Comparison of ENCODE assay signal across 18 cellular contexts in genomic region chr2:37771600-37772088, GRCh38.
DNase-seq lines count a peak whose midpoint lies in the region; ATAC-seq and TF ChIP-seq lines count a peak whose summit lies in the region.
"Had no signal": no experiment of that assay in that cellular context is flagged by ENCODE, and none has a peak within 500 bp of the region (broad histone marks: within the 10 kb centered on the region; RNA-seq: fewer than 3 reads in every experiment).

No MANE protein-coding gene starts in this region.

- no peak overlapping the region for H3K4me3 Mint-ChIP-seq in osteocyte (ENCODE audit: unreplicated experiment)
- no peak overlapping the region for H3K4me3 Mint-ChIP-seq in stimulated activated naive B cell treated with anti-CD40 and anti-IgM and Interleukin-4, amounts not matched to agents 10 μg/mL and 1 μg/mL and 100 μg/mL, for 72 hours
- H3K4me3 Mint-ChIP-seq: activated CD4-positive, alpha-beta T cell treated with anti-CD3 and anti-CD28 coated beads, Interleukin-2, amount 10 ng/mL, durations not matched to agents 24 days and 14 days; activated T-cell treated with anti-CD3 and anti-CD28 coated beads, Interleukin-2, amount 50 U/mL, for 72 hours; GM23338; neural progenitor cell; T-helper 17 cell had no signal

- H4K20me1 ChIP-seq in PC-3 (ENCODE audit: low read length) (no peaks in the 10 kb centered on the region), Karpas-422 (ENCODE audit: insufficient read depth, low read depth, low read length) (no peaks in the 10 kb centered on the region)

- intact Hi-C loops in PC-3 (cut with micrococcal nuclease): no loop called here

- POLR2A ChIA-PET in PC-3 (lab: Charles Lee; ENCODE audit: unreplicated experiment): no interaction called here

- CTCF ChIA-PET in PC-3 (lab: Charles Lee): no interaction called here

- H2AFZ ChIP-seq in PC-3 (ENCODE audit: low read length): no peak overlapping the region
- H2AFZ ChIP-seq in Karpas-422 (ENCODE audit: low read length): no peak overlapping the region
- H2AFZ ChIP-seq: GM23338, neural progenitor cell had no signal

- H3K36me3 Mint-ChIP-seq in osteocyte (ENCODE audit: unreplicated experiment): no peaks in the 10 kb centered on the region
- peaks cover 0 to 7% of the 10 kb centered on the region in 2 donors for H3K36me3 Mint-ChIP-seq in stimulated activated naive B cell treated with anti-CD40 and anti-IgM and Interleukin-4, amounts not matched to agents 10 μg/mL and 1 μg/mL and 100 μg/mL, for 72 hours
- H3K36me3 Mint-ChIP-seq: neural progenitor cell had no signal

- no peaks in the 10 kb centered on the region for H3K36me3 ChIP-seq in PC-3 (ENCODE audit: low read depth, low read length)
- H3K36me3 ChIP-seq in Karpas-422 (ENCODE audit: insufficient read depth, low read length): no peaks in the 10 kb centered on the region
- H3K36me3 ChIP-seq: neural progenitor cell, tibial nerve had no signal

- H3K27me3 Mint-ChIP-seq in osteocyte (ENCODE audit: unreplicated experiment): no peaks in the 10 kb centered on the region
- H3K27me3 Mint-ChIP-seq in stimulated activated naive B cell treated with anti-CD40 and anti-IgM and Interleukin-4, amounts not matched to agents 10 μg/mL and 1 μg/mL and 100 μg/mL, for 72 hours: no peaks in the 10 kb centered on the region
- H3K27me3 Mint-ChIP-seq: activated CD4-positive, alpha-beta T cell treated with anti-CD3 and anti-CD28 coated beads, Interleukin-2, amount 10 ng/mL, durations not matched to agents 24 days and 14 days; T-helper 17 cell had no signal

- DNase-seq in AG09309 (ENCODE audit: low read depth) (peak; percentile 39), PC-3 (peak; percentile 30), fibroblast of mammary gland (ENCODE audit: low read depth) (peak; percentile 72), osteocyte (ENCODE audit: extremely low spot score, unreplicated experiment) (no peak), NCI-H2196 (lab: John Stamatoyannopoulos, UW; ENCODE audit: unreplicated experiment) (no peak), NCI-H1694 treated with DMSO at 0.1 percent for 48 hours (lab: John Stamatoyannopoulos, UW) (no peak), Karpas-422 (no peak)
- no peak for DNase-seq in stimulated activated naive B cell treated with anti-CD40 and anti-IgM and Interleukin-4, amounts not matched to agents 10 μg/mL and 1 μg/mL and 100 μg/mL, for 72 hours
- DNase-seq: activated CD4-positive, alpha-beta T cell treated with anti-CD3 and anti-CD28 coated beads, Interleukin-2, amount 10 ng/mL, durations not matched to agents 24 days and 14 days; activated T-cell treated with anti-CD3 and anti-CD28 coated beads, Interleukin-2, amount 50 U/mL, for 72 hours; AML-193; amniotic stem cell; NCI-H2171; T-helper 17 cell had no signal

- H3K4me3 ChIP-seq in AG09309 (ENCODE audit: control insufficient read depth, low read depth, low read length) (no peak overlapping the region), PC-3 (ENCODE audit: low read length) (no peak overlapping the region), fibroblast of mammary gland (ENCODE audit: control insufficient read depth, low read depth, low read length) (no peak overlapping the region), Karpas-422 (ENCODE audit: low read length) (no peak overlapping the region)
- H3K4me3 ChIP-seq: GM23338, neural progenitor cell, tibial nerve had no signal

- H3K79me2 ChIP-seq in PC-3 (ENCODE audit: low read length): no peaks in the 10 kb centered on the region
- H3K79me2 ChIP-seq in Karpas-422 (ENCODE audit: low read length): no peaks in the 10 kb centered on the region

- H3K9ac ChIP-seq in PC-3 (ENCODE audit: low read length): no peak overlapping the region
- no peak overlapping the region for H3K9ac ChIP-seq in Karpas-422 (ENCODE audit: low read length)
- H3K9ac ChIP-seq: neural progenitor cell had no signal

- H3K27ac Mint-ChIP-seq in osteocyte (ENCODE audit: unreplicated experiment): peak overlapping the region; percentile 50
- H3K27ac Mint-ChIP-seq in stimulated activated naive B cell treated with anti-CD40 and anti-IgM and Interleukin-4, amounts not matched to agents 10 μg/mL and 1 μg/mL and 100 μg/mL, for 72 hours: no peak overlapping the region
- H3K27ac Mint-ChIP-seq: activated CD4-positive, alpha-beta T cell treated with anti-CD3 and anti-CD28 coated beads, Interleukin-2, amount 10 ng/mL, durations not matched to agents 24 days and 14 days; activated T-cell treated with anti-CD3 and anti-CD28 coated beads, Interleukin-2, amount 50 U/mL, for 72 hours; GM23338; neural progenitor cell; T-helper 17 cell had no signal

- ATAC-seq in PC-3: no peak
- no peak for ATAC-seq in stimulated activated naive B cell treated with anti-CD40 and anti-IgM and Interleukin-4, amounts not matched to agents 10 μg/mL and 1 μg/mL and 100 μg/mL, for 72 hours (replicated peaks)
- ATAC-seq: activated T-cell treated with anti-CD3 and anti-CD28 coated beads, Interleukin-2, amount 50 U/mL, for 72 hours; GM23338; T-helper 17 cell had no signal

- H3K4me1 ChIP-seq in PC-3 (ENCODE audit: insufficient read depth, low read length): peaks cover 45% of the 10 kb centered on the region
- no peaks in the 10 kb centered on the region for H3K4me1 ChIP-seq in Karpas-422 (ENCODE audit: low read length)
- H3K4me1 ChIP-seq: neural progenitor cell had no signal

- H3K27ac ChIP-seq in PC-3 (ENCODE audit: low read length) (no peak overlapping the region), Karpas-422 (ENCODE audit: low read length) (no peak overlapping the region)
- H3K27ac ChIP-seq: HL-60, neural progenitor cell had no signal

- H3K27me3 ChIP-seq in PC-3 (ENCODE audit: low read length) (no peaks in the 10 kb centered on the region), Karpas-422 (ENCODE audit: low read length) (no peaks in the 10 kb centered on the region)
- H3K27me3 ChIP-seq: neural progenitor cell, tibial nerve had no signal

- peaks cover 88% of the 10 kb centered on the region for H3K4me1 Mint-ChIP-seq in osteocyte (ENCODE audit: unreplicated experiment)
- H3K4me1 Mint-ChIP-seq in stimulated activated naive B cell treated with anti-CD40 and anti-IgM and Interleukin-4, amounts not matched to agents 10 μg/mL and 1 μg/mL and 100 μg/mL, for 72 hours: peaks cover 0 to 1% of the 10 kb centered on the region in 2 donors

- H3K9me3 Mint-ChIP-seq in osteocyte (ENCODE audit: unreplicated experiment): no peaks in the 10 kb centered on the region
- H3K9me3 Mint-ChIP-seq in stimulated activated naive B cell treated with anti-CD40 and anti-IgM and Interleukin-4, amounts not matched to agents 10 μg/mL and 1 μg/mL and 100 μg/mL, for 72 hours: peaks cover 2 to 8% of the 10 kb centered on the region in 2 donors

- H3K9me3 ChIP-seq in PC-3 (ENCODE audit: low read length) (no peaks in the 10 kb centered on the region), Karpas-422 (ENCODE audit: low read length) (no peaks in the 10 kb centered on the region)
- H3K9me3 ChIP-seq: tibial nerve had no signal

- H3F3A ChIP-seq in PC-3 (ENCODE audit: low read length, unreplicated experiment): no peaks in the 10 kb centered on the region

- no peak overlapping the region for H3K4me2 ChIP-seq in PC-3 (ENCODE audit: low read length)
- H3K4me2 ChIP-seq in Karpas-422 (ENCODE audit: low read depth, low read length, poor library complexity, severe bottlenecking): no peak overlapping the region
- H3K4me2 ChIP-seq: GM23338, neural progenitor cell had no signal

- TF ChIP-seq CTCF in AG09309 (IDR thresholded peaks at IDR 0.05; ENCODE audit: control insufficient read depth, insufficient read depth, low read depth, low read length, missing control alignments) (no peak), PC-3 (conservative IDR thresholded peaks at IDR 0.05; ENCODE audit: low read depth, low read length) (no peak), fibroblast of mammary gland (conservative IDR thresholded peaks at IDR 0.05; ENCODE audit: control insufficient read depth, insufficient read depth, low read depth, low read length) (no peak), osteocyte (IDR thresholded peaks at IDR 0.05) (no peak)

- BruUV-seq in PC-3 (replicated peaks; lab: Mats Ljungman, UMichigan): no TSS peak

- H3K9me2 ChIP-seq in PC-3 (replicated peaks; ENCODE audit: low read length) (no peaks in the 10 kb centered on the region), Karpas-422 (replicated peaks; ENCODE audit: insufficient read depth, low read length) (no peaks in the 10 kb centered on the region)

Comparison
In these comparisons a context has a peak if more than half of its experiments do, and no peak if none do; other contexts are left out.
1. DNase-seq: peak in AG09309 (single experiment), PC-3 (single experiment) and fibroblast of mammary gland (single experiment); none in osteocyte (single experiment), NCI-H2196 (single experiment), NCI-H1694 treated with DMSO at 0.1 percent for 48 hours (single experiment), stimulated activated naive B cell treated with anti-CD40 and anti-IgM and Interleukin-4, amounts not matched to agents 10 μg/mL and 1 μg/mL and 100 μg/mL, for 72 hours (single experiment) and Karpas-422 (single experiment).